ENCODE assay signal across 2 cellular contexts in genomic region chr21:31671146-31671716, GRCh38.
TF ChIP-seq lines count a peak whose summit lies in the region.

No MANE protein-coding gene starts in this region.

TF ChIP-seq in GM23338, 12 proteins besides CTCF, POLR2A, EP300 and RAD21 (continued from another document):
- no peak for TF ChIP-seq ZNF331 (CRISPR knock-in tag; IDR thresholded peaks at IDR 0.05; ENCODE audit: low read depth)
- TF ChIP-seq STAT1 (IDR thresholded peaks at IDR 0.05; ENCODE audit: unreplicated experiment), result no peak
- no peak for TF ChIP-seq POLR2AphosphoS5 (IDR thresholded peaks at IDR 0.05; ENCODE audit: low read depth)
- no peak for TF ChIP-seq NANOG (IDR thresholded peaks at IDR 0.05; ENCODE audit: borderline replicate concordance)
- no peak for TF ChIP-seq ZNF114 (CRISPR knock-in tag; IDR thresholded peaks at IDR 0.05)
- TF ChIP-seq ETS1 (IDR thresholded peaks at IDR 0.05), result no peak
- TF ChIP-seq ZNF462 (CRISPR knock-in tag; IDR thresholded peaks at IDR 0.05), result no peak
- TF ChIP-seq, protein P1, sequence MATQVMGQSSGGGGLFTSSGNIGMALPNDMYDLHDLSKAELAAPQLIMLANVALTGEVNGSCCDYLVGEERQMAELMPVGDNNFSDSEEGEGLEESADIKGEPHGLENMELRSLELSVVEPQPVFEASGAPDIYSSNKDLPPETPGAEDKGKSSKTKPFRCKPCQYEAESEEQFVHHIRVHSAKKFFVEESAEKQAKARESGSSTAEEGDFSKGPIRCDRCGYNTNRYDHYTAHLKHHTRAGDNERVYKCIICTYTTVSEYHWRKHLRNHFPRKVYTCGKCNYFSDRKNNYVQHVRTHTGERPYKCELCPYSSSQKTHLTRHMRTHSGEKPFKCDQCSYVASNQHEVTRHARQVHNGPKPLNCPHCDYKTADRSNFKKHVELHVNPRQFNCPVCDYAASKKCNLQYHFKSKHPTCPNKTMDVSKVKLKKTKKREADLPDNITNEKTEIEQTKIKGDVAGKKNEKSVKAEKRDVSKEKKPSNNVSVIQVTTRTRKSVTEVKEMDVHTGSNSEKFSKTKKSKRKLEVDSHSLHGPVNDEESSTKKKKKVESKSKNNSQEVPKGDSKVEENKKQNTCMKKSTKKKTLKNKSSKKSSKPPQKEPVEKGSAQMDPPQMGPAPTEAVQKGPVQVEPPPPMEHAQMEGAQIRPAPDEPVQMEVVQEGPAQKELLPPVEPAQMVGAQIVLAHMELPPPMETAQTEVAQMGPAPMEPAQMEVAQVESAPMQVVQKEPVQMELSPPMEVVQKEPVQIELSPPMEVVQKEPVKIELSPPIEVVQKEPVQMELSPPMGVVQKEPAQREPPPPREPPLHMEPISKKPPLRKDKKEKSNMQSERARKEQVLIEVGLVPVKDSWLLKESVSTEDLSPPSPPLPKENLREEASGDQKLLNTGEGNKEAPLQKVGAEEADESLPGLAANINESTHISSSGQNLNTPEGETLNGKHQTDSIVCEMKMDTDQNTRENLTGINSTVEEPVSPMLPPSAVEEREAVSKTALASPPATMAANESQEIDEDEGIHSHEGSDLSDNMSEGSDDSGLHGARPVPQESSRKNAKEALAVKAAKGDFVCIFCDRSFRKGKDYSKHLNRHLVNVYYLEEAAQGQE (IDR thresholded peaks at IDR 0.05; ENCODE audit: unreplicated experiment), result no peak

TF ChIP-seq in endothelial cell of umbilical vein, 7 proteins besides CTCF, POLR2A, EP300 and RAD21 (continued from another document):
- TF ChIP-seq MAX (IDR thresholded peaks at IDR 0.05; ENCODE audit: insufficient read depth, insufficient read length) (no peak), JUN (IDR thresholded peaks at IDR 0.05; ENCODE audit: borderline replicate concordance, insufficient read depth, insufficient read length, low read depth) (no peak), GATA2 (IDR thresholded peaks at IDR 0.05; ENCODE audit: insufficient read depth, insufficient read length, low read depth, low read length) (no peak), EZH2 (IDR thresholded peaks at IDR 0.05; ENCODE audit: borderline replicate concordance, low read depth, low read length, severe bottlenecking) (no peak), POLR2AphosphoS5 (IDR thresholded peaks at IDR 0.05; ENCODE audit: insufficient read depth, low read depth, low read length) (no peak), FOS (IDR thresholded peaks at IDR 0.05; ENCODE audit: borderline replicate concordance, insufficient read depth, low read length) (no peak)
